Comparison of ENCODE assay signal across 1 cellular context in genomic region chr3:115245437-115245836, GRCh38.
TF ChIP-seq lines count a peak whose summit lies in the region.

No MANE protein-coding gene starts in this region.

TF ChIP-seq in GM23338, 12 proteins besides CTCF, POLR2A, EP300 and RAD21 (continued from another document):
- TF ChIP-seq JUNB (IDR thresholded peaks at IDR 0.05; ENCODE audit: unreplicated experiment) (no peak), ZNF331 (CRISPR knock-in tag; IDR thresholded peaks at IDR 0.05; ENCODE audit: low read depth) (no peak), NANOG (IDR thresholded peaks at IDR 0.05; ENCODE audit: borderline replicate concordance) (no peak), EZH2 (IDR thresholded peaks at IDR 0.05; ENCODE audit: low read depth, unreplicated experiment) (no peak), STAT1 (IDR thresholded peaks at IDR 0.05; ENCODE audit: unreplicated experiment) (no peak)
- TF ChIP-seq, protein P1, sequence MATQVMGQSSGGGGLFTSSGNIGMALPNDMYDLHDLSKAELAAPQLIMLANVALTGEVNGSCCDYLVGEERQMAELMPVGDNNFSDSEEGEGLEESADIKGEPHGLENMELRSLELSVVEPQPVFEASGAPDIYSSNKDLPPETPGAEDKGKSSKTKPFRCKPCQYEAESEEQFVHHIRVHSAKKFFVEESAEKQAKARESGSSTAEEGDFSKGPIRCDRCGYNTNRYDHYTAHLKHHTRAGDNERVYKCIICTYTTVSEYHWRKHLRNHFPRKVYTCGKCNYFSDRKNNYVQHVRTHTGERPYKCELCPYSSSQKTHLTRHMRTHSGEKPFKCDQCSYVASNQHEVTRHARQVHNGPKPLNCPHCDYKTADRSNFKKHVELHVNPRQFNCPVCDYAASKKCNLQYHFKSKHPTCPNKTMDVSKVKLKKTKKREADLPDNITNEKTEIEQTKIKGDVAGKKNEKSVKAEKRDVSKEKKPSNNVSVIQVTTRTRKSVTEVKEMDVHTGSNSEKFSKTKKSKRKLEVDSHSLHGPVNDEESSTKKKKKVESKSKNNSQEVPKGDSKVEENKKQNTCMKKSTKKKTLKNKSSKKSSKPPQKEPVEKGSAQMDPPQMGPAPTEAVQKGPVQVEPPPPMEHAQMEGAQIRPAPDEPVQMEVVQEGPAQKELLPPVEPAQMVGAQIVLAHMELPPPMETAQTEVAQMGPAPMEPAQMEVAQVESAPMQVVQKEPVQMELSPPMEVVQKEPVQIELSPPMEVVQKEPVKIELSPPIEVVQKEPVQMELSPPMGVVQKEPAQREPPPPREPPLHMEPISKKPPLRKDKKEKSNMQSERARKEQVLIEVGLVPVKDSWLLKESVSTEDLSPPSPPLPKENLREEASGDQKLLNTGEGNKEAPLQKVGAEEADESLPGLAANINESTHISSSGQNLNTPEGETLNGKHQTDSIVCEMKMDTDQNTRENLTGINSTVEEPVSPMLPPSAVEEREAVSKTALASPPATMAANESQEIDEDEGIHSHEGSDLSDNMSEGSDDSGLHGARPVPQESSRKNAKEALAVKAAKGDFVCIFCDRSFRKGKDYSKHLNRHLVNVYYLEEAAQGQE (IDR thresholded peaks at IDR 0.05; ENCODE audit: unreplicated experiment): no peak
